Comparison of ENCODE assay signal across 31 cellular contexts in genomic region chr18:58067611-58068010, GRCh38. TPM values are rescaled to one million over a fixed set of nuclear protein-coding genes. Genes with fewer than 3 reads are reported as not detected.
DNase-seq lines count a peak whose midpoint lies in the region; ATAC-seq, FAIRE-seq and TF ChIP-seq lines count a peak whose summit lies in the region.
"Had no signal": no experiment of that assay in that cellular context is flagged by ENCODE, and none has a peak within 500 bp of the region (broad histone marks: within the 10 kb centered on the region; RNA-seq: fewer than 3 reads in every experiment).

No MANE protein-coding gene starts in this region.

- no peak overlapping the region for H4K5ac ChIP-seq in H1 (ENCODE audit: insufficient read length, low read depth, low read length)

- H3K9me3 Mint-ChIP-seq in Calu3 (ENCODE audit: low read depth, unreplicated experiment), result no peaks in the 10 kb centered on the region
- H3K9me3 Mint-ChIP-seq: central memory CD8-positive, alpha-beta T cell had no signal

- no peak for TF ChIP-seq EP300 in H1 (IDR thresholded peaks at IDR 0.05; ENCODE audit: borderline replicate concordance in 1 of 2, low read depth in 2 of 2, low read length in 2 of 2)

- H4K8ac ChIP-seq in H1 (ENCODE audit: extremely low read depth, insufficient read depth, low read length), result no peak overlapping the region

- 0 out of 2 replicates have a peak, but pooled peaks cover 2% of the 10 kb centered on the region for H3K79me2 ChIP-seq in HCT116 (ENCODE audit: insufficient read depth, low read length)
- peaks cover 4 to 53% of the 10 kb centered on the region in 2 experiments; a peak in 3 of 4 replicates for H3K79me2 ChIP-seq in H1 (ENCODE audit: control insufficient read depth in 1 of 2, insufficient read depth in 2 of 2, low read length in 2 of 2)

- FAIRE-seq in H1 (lab: Jason Lieb, UNC), result no peak
- FAIRE-seq: astrocyte, GM18507 had no signal

- no peak overlapping the region for H2BK12ac ChIP-seq in H1 (ENCODE audit: low read depth, low read length)

- H3K9me2 ChIP-seq in HCT116 (ENCODE audit: insufficient read depth), result no peaks in the 10 kb centered on the region
- H3K9me2 ChIP-seq: SK-N-SH had no signal

- no peak overlapping the region for H3K56ac ChIP-seq in H1 (replicated peaks; ENCODE audit: insufficient read length, low read depth, low read length)

- BruUV-seq in Calu3 (replicated peaks; lab: Mats Ljungman, UMichigan) (no TSS peak), HCT116 (replicated peaks; lab: Mats Ljungman, UMichigan) (no TSS peak)

- H3K27me3 ChIP-seq in HCT116 (ENCODE audit: insufficient read depth, low read length), result no peaks in the 10 kb centered on the region
- no peaks in the 10 kb centered on the region for H3K27me3 ChIP-seq in H1 (replicated peaks in 1 of 4; ENCODE audit: control insufficient read depth in 3 of 4, extremely low read depth in 1 of 4, insufficient read depth in 3 of 4, low read length in 3 of 4)
- H3K27me3 ChIP-seq: BE2C, ovary, upper lobe of left lung had no signal

- H3K18ac ChIP-seq in H1 (ENCODE audit: extremely low read depth, low read length), result no peak overlapping the region

- intact Hi-C loops in Calu3 (cut with micrococcal nuclease; ENCODE audit: unreplicated experiment), result no loop called here
- intact Hi-C loops in HCT116 (cut with micrococcal nuclease), result no loop called here
- intact Hi-C loops in mucosa of descending colon (cut with DNase I, micrococcal nuclease), result no loop called here

- TF ChIP-seq POLR2A in HCT116 (IDR thresholded peaks at IDR 0.05; ENCODE audit: borderline replicate concordance, extremely low read depth, insufficient read depth, insufficient read length), result no peak
- no peak for TF ChIP-seq POLR2A in H1 (IDR thresholded peaks at IDR 0.05; ENCODE audit: control extremely low read depth in 1 of 2, low read depth in 2 of 2, low read length in 2 of 2)

- no peaks in the 10 kb centered on the region for H3K27me3 Mint-ChIP-seq in Calu3 (ENCODE audit: unreplicated experiment)

- H3K4me1 ChIP-seq in HCT116 (ENCODE audit: control insufficient read depth in 1 of 2, insufficient read depth in 2 of 2, low read length in 2 of 2) (peaks cover 0 to 4% of the 10 kb centered on the region in 2 experiments; a peak in 1 of 4 replicates), H1 (replicated peaks in 1 of 4; ENCODE audit: control insufficient read depth in 3 of 4, insufficient read depth in 4 of 4, low read length in 3 of 4) (peaks cover 4 to 8% (median 6%) of the 10 kb centered on the region in 4 experiments; a peak in 4 of 7 replicates), mucosa of descending colon (ENCODE audit: low read depth) (no peaks in the 10 kb centered on the region)
- H3K4me1 ChIP-seq: BE2C, lower lobe of right lung, upper lobe of left lung had no signal

- H2BK120ac ChIP-seq in H1 (replicated peaks; ENCODE audit: low read depth, low read length), result no peak overlapping the region

- H4K20me1 ChIP-seq in HCT116 (ENCODE audit: insufficient read depth) (no peaks in the 10 kb centered on the region), H1 (replicated peaks in 1 of 2; ENCODE audit: control insufficient read depth in 1 of 2, insufficient read depth in 2 of 2, low read length in 2 of 2) (peaks cover 7 to 11% of the 10 kb centered on the region in 2 experiments)

- RAD21 ChIA-PET in HCT116 (lab: Charles Lee; ENCODE audit: low non-redundant PET in 1 of 2, low total read pairs in 2 of 2, uncharacterized antibody in 2 of 2, unreplicated experiment in 2 of 2), result no interaction called here

- peaks cover 5% of the 10 kb centered on the region; the same call in 1 of the 2 replicates for H3K79me1 ChIP-seq in H1 (ENCODE audit: low read depth, low read length)

- H2AK5ac ChIP-seq in H1 (ENCODE audit: low read depth, low read length), result no peak overlapping the region

- H3K4me2 ChIP-seq in HCT116 (ENCODE audit: low read length) (no peak overlapping the region), H1 (ENCODE audit: insufficient read depth in 1 of 2, low read depth in 2 of 2, low read length in 2 of 2) (no peak overlapping the region)
- H3K4me2 ChIP-seq: SK-N-SH had no signal

- H3K9me3 ChIP-seq in HCT116 (ENCODE audit: control insufficient read depth in 1 of 2, insufficient read depth in 1 of 2, low read depth in 1 of 2, low read length in 2 of 2) (no peaks in the 10 kb centered on the region), H1 (ENCODE audit: insufficient read depth in 2 of 2, low read depth in 1 of 2, low read length in 1 of 2) (no peaks in the 10 kb centered on the region), mucosa of descending colon (no peaks in the 10 kb centered on the region)
- H3K9me3 ChIP-seq: BE2C, lower lobe of right lung, ovary, SK-N-SH, upper lobe of left lung had no signal

- H2AFZ ChIP-seq in HCT116 (ENCODE audit: low read depth, low read length, poor library complexity, severe bottlenecking) (no peak overlapping the region), H1 (ENCODE audit: low read length) (no peak overlapping the region)

- H3K4me3 Mint-ChIP-seq in Calu3 (ENCODE audit: low read depth, unreplicated experiment), result no peak overlapping the region
- H3K4me3 Mint-ChIP-seq: activated CD4-positive, alpha-beta T cell treated with anti-CD3 and anti-CD28 coated beads for 36 hours; central memory CD8-positive, alpha-beta T cell; T-helper 17 cell had no signal

- no peak overlapping the region for H3K4me3 ChIP-seq in HCT116 (replicated peaks in 1 of 2; ENCODE audit: low read depth in 1 of 2, low read length in 2 of 2)
- no peak overlapping the region for H3K4me3 ChIP-seq in H1 (ENCODE audit: extremely low read depth in 1 of 4, insufficient read depth in 2 of 4, low read depth in 3 of 4, low read length in 4 of 4)
- H3K4me3 ChIP-seq in mucosa of descending colon, result no peak overlapping the region
- H3K4me3 ChIP-seq: lower lobe of right lung, ovary, upper lobe of left lung had no signal

- H2BK5ac ChIP-seq in H1 (ENCODE audit: low read depth, low read length), result no peak overlapping the region

- H3K4ac ChIP-seq in H1 (replicated peaks; ENCODE audit: insufficient read length, low read depth, low read length), result no peak overlapping the region

- H3K9ac ChIP-seq in HCT116 (ENCODE audit: low read length), result no peak overlapping the region
- no peak overlapping the region for H3K9ac ChIP-seq in H1 (replicated peaks in 1 of 4; ENCODE audit: extremely low read depth in 1 of 4, low read depth in 3 of 4, low read length in 3 of 4)
- H3K9ac ChIP-seq: SK-N-SH had no signal

- H3K27ac ChIP-seq in HCT116 (ENCODE audit: low read depth, low read length) (no peak overlapping the region), H1 (ENCODE audit: low read depth, low read length) (no peak overlapping the region)
- H3K27ac ChIP-seq: lower lobe of right lung, ovary, upper lobe of left lung had no signal

- H2BK15ac ChIP-seq in H1 (ENCODE audit: low read length), result no peak overlapping the region

- no peak overlapping the region for H3K14ac ChIP-seq in H1 (ENCODE audit: insufficient read length)

- H3K23me2 ChIP-seq in H1 (ENCODE audit: low read depth, low read length), result no peaks in the 10 kb centered on the region

- no peak for DNase-seq in Calu3
- no peak for DNase-seq in HCT116 (ENCODE audit: low read depth, low spot score)
- no peak for DNase-seq in H1 (ENCODE audit: low read depth in 1 of 2, low spot score in 2 of 2)
- no peak for DNase-seq in mucosa of descending colon
- DNase-seq in iPS-NIHi11 (ENCODE audit: low spot score), result no peak
- no peak for DNase-seq in foreskin melanocyte
- DNase-seq in stimulated activated CD4-positive, alpha-beta T cell treated with anti-CD3 and anti-CD28 coated beads, Interleukin-2, amount 100 ng/mL, for 24 hours, result no peak
- DNase-seq: ACHN; activated CD4-positive, alpha-beta T cell treated with anti-CD3 and anti-CD28 coated beads for 36 hours; activated CD8-positive, alpha-beta memory T cell treated with anti-CD3 and anti-CD28 coated beads for 24 hours; activated effector memory CD4-positive, alpha-beta T cell treated with anti-CD3 and anti-CD28 coated beads, Interleukin-2, amount 50 U/mL, for 16 hours; BE2C; dermis blood vessel endothelial cell; DMS79; GDM1; islet precursor cell; lower lobe of right lung; NCI-H1105; NCI-H1930; NCI-H446; OCI-M1; ovary; right cardiac atrium; SK-N-SH; stimulated activated CD4-positive, alpha-beta T cell treated with anti-CD3 and anti-CD28 coated beads, Interleukin-4, amount 100 ng/mL, for 1 hour; T-helper 17 cell; upper lobe of left lung had no signal

- no peaks in the 10 kb centered on the region for H3K36me3 ChIP-seq in HCT116 (ENCODE audit: control insufficient read depth in 1 of 2, insufficient read depth in 2 of 2, low read length in 2 of 2)
- H3K36me3 ChIP-seq in H1 (ENCODE audit: control insufficient read depth in 2 of 4, insufficient read depth in 4 of 4, low read length in 3 of 4), result no peaks in the 10 kb centered on the region
- H3K36me3 ChIP-seq in mucosa of descending colon (ENCODE audit: low read depth), result no peaks in the 10 kb centered on the region
- H3K36me3 ChIP-seq: BE2C, lower lobe of right lung, ovary, upper lobe of left lung had no signal

- no peak overlapping the region for H4K91ac ChIP-seq in H1 (replicated peaks; ENCODE audit: insufficient read length, low read length)

- no peak overlapping the region for H3K27ac Mint-ChIP-seq in Calu3 (ENCODE audit: unreplicated experiment)
- H3K27ac Mint-ChIP-seq: activated CD4-positive, alpha-beta T cell treated with anti-CD3 and anti-CD28 coated beads for 36 hours; T-helper 17 cell had no signal

- H3K4me1 Mint-ChIP-seq in Calu3 (ENCODE audit: low read depth, unreplicated experiment), result peaks cover 34% of the 10 kb centered on the region
- H3K4me1 Mint-ChIP-seq: activated CD4-positive, alpha-beta T cell treated with anti-CD3 and anti-CD28 coated beads for 36 hours; central memory CD8-positive, alpha-beta T cell; T-helper 17 cell had no signal

- CTCF ChIA-PET in Calu3 (lab: Charles Lee) (interaction anchor here (0.6 to 0.7 kb wide), 2 partner anchors 579 to 846 kb away, joined by 3 to 4 read pairs; no protein-coding TSS in a partner anchor), HCT116 (lab: Charles Lee) (interaction anchor here (0.6 to 1.8 kb wide), 3 partner anchors 14 to 54 kb away, joined by 3 to 8 read pairs (median 5); partner anchors contain the start of gene NEDD4L), H1 (lab: Charles Lee; ENCODE audit: partially characterized antibody) (interaction anchor here (0.6 to 4.8 kb wide), 20 partner anchors 8 to 272 kb away, joined by 3 to 23 read pairs (median 4); partner anchors contain the start of gene NEDD4L)

- no peak overlapping the region for H3K23ac ChIP-seq in H1 (ENCODE audit: insufficient read length)

- 93% methylated on average over 2 of the region's 2 CpGs; no CpG with 5 or more reads in 1 of the 2 experiments for WGBS in H1 (ENCODE audit: extremely low coverage in 1 of 2, insufficient coverage in 1 of 2, insufficient read length in 1 of 2, insufficient replicate concordance in 2 of 2, low coverage in 1 of 2, low lambda C conversion rate in 2 of 2, missing lambda C conversion rate in 1 of 2), 2 experiments

- ATAC-seq in HCT116 (peak; percentile 75), mucosa of descending colon (peak; percentile 45), HG03045 (IDR thresholded peaks at IDR 0.05; ENCODE audit: unreplicated experiment) (no peak)
- ATAC-seq: activated CD4-positive, alpha-beta T cell treated with anti-CD3 and anti-CD28 coated beads for 36 hours; right cardiac atrium; T-helper 17 cell had no signal

- peaks cover 5% of the 10 kb centered on the region for H3K36me3 Mint-ChIP-seq in Calu3 (ENCODE audit: insufficient read depth, unreplicated experiment)

- TF ChIP-seq CTCF in Calu3 (IDR thresholded peaks at IDR 0.05; ENCODE audit: unreplicated experiment) (peak; percentile 16), HCT116 (IDR thresholded peaks at IDR 0.05 in 2 of 3, conservative IDR thresholded peaks at IDR 0.05 in 1 of 3; ENCODE audit: borderline replicate concordance in 1 of 3, insufficient read depth in 1 of 3, low read depth in 2 of 3, low read length in 2 of 3) (peak in 1 of 3 experiments; percentile 22; a peak in 2 of 6 replicates), H1 (IDR thresholded peaks at IDR 0.05; ENCODE audit: control extremely low read depth in 1 of 3, insufficient read depth in 1 of 3, low read depth in 1 of 3, low read length in 3 of 3) (peak in 1 of 3 experiments; percentile 13; a peak in 1 of 4 replicates), mucosa of descending colon (IDR thresholded peaks at IDR 0.05) (no peak)

- POLR2A ChIA-PET in HCT116 (lab: Charles Lee) (no interaction called here), H1 (lab: Charles Lee; ENCODE audit: partially characterized antibody) (interaction anchor here (0.7 to 1.4 kb wide), 3 partner anchors 10 to 22 kb away, joined by 3 to 4 read pairs (median 3); no protein-coding TSS in a partner anchor)

- TF ChIP-seq RAD21 in HCT116 (IDR thresholded peaks at IDR 0.05; ENCODE audit: low read depth), result 0 out of 2 replicates have a peak, but pooled peaks have one; percentile 15
- TF ChIP-seq RAD21 in H1 (IDR thresholded peaks at IDR 0.05 in 1 of 2, conservative IDR thresholded peaks at IDR 0.05 in 1 of 2; ENCODE audit: low read depth in 2 of 2, low read length in 2 of 2), result peak in 1 of 2 experiments; percentile 25; a peak in 1 of 4 replicates

- H2BK20ac ChIP-seq in H1 (ENCODE audit: low read length), result no peak overlapping the region

RNA-seq across cellular contexts. Expression of gene NEDD4L, which starts 23.6 kb away (rescaled TPM):
- total RNA-seq in Calu3 (2022) (213 TPM in 2 replicates), HCT116 (2021; ENCODE audit: unreplicated experiment) (41.5 TPM), mucosa of descending colon (100 to 1,000 TPM; 161 to 309 (median 256) TPM)
- 36.1 and 48.4 TPM in 2 replicates for polyA plus RNA-seq in HCT116 (2012)
- total RNA-seq in H1 (2021; fragmentation: NEBNext Ultra II Directional; extraction: Animal tissue kit (Norgen Biotek cat#: 25700)), result 63.4 and 69.8 TPM in 2 replicates
- 37.3 and 53.0 TPM in 2 replicates for polyA plus RNA-seq in H1 (2011; rRNA removed)
- polyA plus RNA-seq in H1 (2011; cell fraction: cytosol; rRNA removed), result 35.7 TPM
- polyA plus RNA-seq in H1 (2011; cell fraction: nucleus; rRNA removed), result 112 TPM
- 49.0 to 66.6 TPM (median 55.2 TPM) in 4 replicates for polyA plus RNA-seq in H1 (2012, experiment 1 of 2)
- polyA plus RNA-seq in H1 (2012, experiment 2 of 2), result 14.1 TPM
- polyA plus RNA-seq in H1 (2013, experiment 1 of 2), result 60.0 TPM
- polyA plus RNA-seq in H1 (2013, experiment 2 of 2), result 63.7 TPM
- polyA minus RNA-seq in H1 (2011; rRNA and poly(A)+ RNA removed), result 77.2 and 91.8 TPM in 2 replicates
- polyA minus RNA-seq in H1 (2011; cell fraction: cytosol; rRNA and poly(A)+ RNA removed), result 35.2 TPM
- 128 TPM for polyA minus RNA-seq in H1 (2011; cell fraction: nucleus; rRNA and poly(A)+ RNA removed)
